Comparison of ENCODE assay signal across 1 cellular context in genomic region chr1:148679050-148679786, GRCh38.
TF ChIP-seq lines count a peak whose summit lies in the region.

No MANE protein-coding gene starts in this region.

TF ChIP-seq in HEK293, 187 proteins besides CTCF, POLR2A, EP300 and RAD21 (continued from another document and continues in another):
- TF ChIP-seq REST (tag by site-specific recombination; IDR thresholded peaks at IDR 0.05): peak; percentile 43; the same call in 1 of the 2 replicates
- peak; percentile 45; the same call in 1 of the 2 replicates for TF ChIP-seq KLF7 (tag by site-specific recombination; IDR thresholded peaks at IDR 0.05; ENCODE audit: borderline replicate concordance)
- peak; percentile 50 for TF ChIP-seq GLIS1 (tag by site-specific recombination; IDR thresholded peaks at IDR 0.05)
- 0 out of 2 replicates have a peak, but pooled peaks have one; percentile 41 for TF ChIP-seq REPIN1 (tag by site-specific recombination; IDR thresholded peaks at IDR 0.05; ENCODE audit: low read depth)
- peak; percentile 82 for TF ChIP-seq KLF17 (tag by site-specific recombination; IDR thresholded peaks at IDR 0.05)
- TF ChIP-seq PRDM10 (tag by site-specific recombination; IDR thresholded peaks at IDR 0.05): peak; percentile 73
- peak; percentile 51; the same call in 1 of the 2 replicates for TF ChIP-seq ZFP69B (tag by site-specific recombination; IDR thresholded peaks at IDR 0.05)
- TF ChIP-seq ZNF391 (tag by site-specific recombination; IDR thresholded peaks at IDR 0.05; ENCODE audit: borderline replicate concordance, low read depth): peak; percentile 94; the same call in 1 of the 2 replicates
- TF ChIP-seq ZBTB17 (tag by site-specific recombination; IDR thresholded peaks at IDR 0.05): peak; percentile 63
- TF ChIP-seq ZBTB10 (tag by site-specific recombination; IDR thresholded peaks at IDR 0.05): peak; percentile 86
- TF ChIP-seq ZNF561 (tag by site-specific recombination; IDR thresholded peaks at IDR 0.05; ENCODE audit: borderline replicate concordance): 0 out of 2 replicates have a peak, but pooled peaks have one; percentile 40
- TF ChIP-seq ZBTB21 (tag by site-specific recombination; IDR thresholded peaks at IDR 0.05): 0 out of 2 replicates have a peak, but pooled peaks have one; percentile 38
- TF ChIP-seq ZBTB20 (tag by site-specific recombination; IDR thresholded peaks at IDR 0.05): peak; percentile 78
- TF ChIP-seq MYNN (tag by site-specific recombination; IDR thresholded peaks at IDR 0.05; ENCODE audit: borderline replicate concordance): 0 out of 2 replicates have a peak, but pooled peaks have one; percentile 29
- TF ChIP-seq ZBTB8A (tag by site-specific recombination; IDR thresholded peaks at IDR 0.05): peak; percentile 90
- TF ChIP-seq PRDM4 (tag by site-specific recombination; IDR thresholded peaks at IDR 0.05): 0 out of 2 replicates have a peak, but pooled peaks have one; percentile 25
- peak; percentile 80; the same call in 1 of the 2 replicates for TF ChIP-seq KLF16 (tag by site-specific recombination; IDR thresholded peaks at IDR 0.05)
- TF ChIP-seq ZNF335 (tag by site-specific recombination; conservative IDR thresholded peaks at IDR 0.05): peak; percentile 84
- peak; percentile 90 for TF ChIP-seq ZEB2 (tag by site-specific recombination; IDR thresholded peaks at IDR 0.05)
- TF ChIP-seq GLIS2 (tag by site-specific recombination; IDR thresholded peaks at IDR 0.05): peak; percentile 74
- peak; percentile 81 for TF ChIP-seq ZSCAN23 (tag by site-specific recombination; IDR thresholded peaks at IDR 0.05)
- peak; percentile 62; the same call in 1 of the 2 replicates for TF ChIP-seq ZNF146 (tag by site-specific recombination; IDR thresholded peaks at IDR 0.05)
- peak; percentile 86 for TF ChIP-seq ZXDB (tag by site-specific recombination; IDR thresholded peaks at IDR 0.05)
- TF ChIP-seq ZBTB26 (tag by site-specific recombination; optimal IDR thresholded peaks at IDR 0.05): peak; percentile 64
- 0 out of 2 replicates have a peak, but pooled peaks have one; percentile 67 for TF ChIP-seq HIC1 (tag by site-specific recombination; IDR thresholded peaks at IDR 0.05)
- TF ChIP-seq ZNF394 (tag by site-specific recombination; IDR thresholded peaks at IDR 0.05; ENCODE audit: borderline replicate concordance): peak; percentile 62; the same call in 1 of the 2 replicates
- TF ChIP-seq ZNF2 (tag by site-specific recombination; IDR thresholded peaks at IDR 0.05): peak; percentile 88
- peak; percentile 80 for TF ChIP-seq PRDM1 (tag by site-specific recombination; IDR thresholded peaks at IDR 0.05)
- peak; percentile 32; the same call in 1 of the 2 replicates for TF ChIP-seq ZIC2 (tag by site-specific recombination; IDR thresholded peaks at IDR 0.05)
- peak; percentile 42; the same call in 1 of the 2 replicates for TF ChIP-seq ZBTB11 (tag by site-specific recombination; conservative IDR thresholded peaks at IDR 0.05; ENCODE audit: low read depth)
- peak; percentile 51 for TF ChIP-seq ZNF629 (tag by site-specific recombination; IDR thresholded peaks at IDR 0.05)
- TF ChIP-seq GLI4 (tag by site-specific recombination; IDR thresholded peaks at IDR 0.05): 0 out of 2 replicates have a peak, but pooled peaks have one; percentile 52
- 0 out of 2 replicates have a peak, but pooled peaks have one; percentile 46 for TF ChIP-seq ZNF792 (tag by site-specific recombination; IDR thresholded peaks at IDR 0.05)
- TF ChIP-seq BCL11A (tag by site-specific recombination; IDR thresholded peaks at IDR 0.05; ENCODE audit: low read depth): 0 out of 2 replicates have a peak, but pooled peaks have one; percentile 39
- peak; percentile 54; the same call in 1 of the 2 replicates for TF ChIP-seq EGR2 (tag by site-specific recombination; IDR thresholded peaks at IDR 0.05; ENCODE audit: low read depth)
